ENCODE assay signal across 10 cellular contexts in genomic region chr20:60600036-60600435, GRCh38.
"Had no signal": no experiment of that assay in that cellular context is flagged by ENCODE, and none has a peak within 500 bp of the region (broad histone marks: within the 10 kb centered on the region; RNA-seq: fewer than 3 reads in every experiment).

No MANE protein-coding gene starts in this region.

- H2AFZ ChIP-seq: GM23248 had no signal

- H3K27ac ChIP-seq: GM23248, HL-60 had no signal

- DNase-seq: GM23248, GOT3, H9, HCEC 1CT, HFFc6, IMR-90, KG1 had no signal

- H3K27ac Mint-ChIP-seq: H9, HFFc6 had no signal

- H3K4me3 Mint-ChIP-seq: H9, HFFc6 had no signal

- FAIRE-seq: H54, K562 had no signal

- H3K4me1 Mint-ChIP-seq: H9 had no signal

- H3K4me3 ChIP-seq: GM23248, K562 had no signal

- ATAC-seq: K562 had no signal

- H3K9ac ChIP-seq: GM23248 had no signal
